In the genomic region with DNA sequence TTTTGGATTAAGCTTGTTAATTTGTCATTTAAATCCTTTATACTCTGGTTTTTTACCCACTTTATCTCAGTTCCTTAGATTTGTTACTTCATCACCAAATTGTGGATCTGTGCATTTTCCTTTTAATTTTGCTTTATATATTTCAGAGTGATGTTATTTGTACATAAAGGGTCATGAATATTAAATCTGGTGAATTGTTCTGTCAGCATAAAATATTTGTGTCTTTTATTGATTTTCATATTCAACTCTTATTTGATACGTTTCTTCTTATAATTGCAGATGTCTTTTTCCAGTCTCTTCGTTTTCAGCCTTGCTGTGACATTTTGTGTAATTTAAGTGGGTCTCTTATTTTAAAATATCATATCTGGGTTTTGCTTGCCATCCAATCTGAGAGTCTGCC, we compare ENCODE assay signal across 1 cellular context.
TF ChIP-seq lines count a peak whose summit lies in the region.

No MANE protein-coding gene starts in this region.

TF ChIP-seq in IMR-90, 13 proteins besides CTCF, POLR2A, EP300 and RAD21:
- TF ChIP-seq MAZ (IDR thresholded peaks at IDR 0.05; ENCODE audit: borderline replicate concordance, low read depth, low read length), result no peak
- no peak for TF ChIP-seq CHD1 (IDR thresholded peaks at IDR 0.05; ENCODE audit: low read depth, low read length)
- no peak for TF ChIP-seq MXI1 (IDR thresholded peaks at IDR 0.05; ENCODE audit: borderline replicate concordance, low read depth, low read length)
- peak; percentile 40 for TF ChIP-seq MAFK (IDR thresholded peaks at IDR 0.05; ENCODE audit: low read depth, low read length)
- TF ChIP-seq, protein P1, sequence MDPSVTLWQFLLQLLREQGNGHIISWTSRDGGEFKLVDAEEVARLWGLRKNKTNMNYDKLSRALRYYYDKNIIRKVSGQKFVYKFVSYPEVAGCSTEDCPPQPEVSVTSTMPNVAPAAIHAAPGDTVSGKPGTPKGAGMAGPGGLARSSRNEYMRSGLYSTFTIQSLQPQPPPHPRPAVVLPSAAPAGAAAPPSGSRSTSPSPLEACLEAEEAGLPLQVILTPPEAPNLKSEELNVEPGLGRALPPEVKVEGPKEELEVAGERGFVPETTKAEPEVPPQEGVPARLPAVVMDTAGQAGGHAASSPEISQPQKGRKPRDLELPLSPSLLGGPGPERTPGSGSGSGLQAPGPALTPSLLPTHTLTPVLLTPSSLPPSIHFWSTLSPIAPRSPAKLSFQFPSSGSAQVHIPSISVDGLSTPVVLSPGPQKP (IDR thresholded peaks at IDR 0.05; ENCODE audit: borderline replicate concordance, low read depth, low read length), result no peak
- TF ChIP-seq SMC3 (IDR thresholded peaks at IDR 0.05; ENCODE audit: low read depth, low read length), result no peak
- no peak for TF ChIP-seq BHLHE40 (IDR thresholded peaks at IDR 0.05; ENCODE audit: low read depth, low read length)
